In the genomic region with DNA sequence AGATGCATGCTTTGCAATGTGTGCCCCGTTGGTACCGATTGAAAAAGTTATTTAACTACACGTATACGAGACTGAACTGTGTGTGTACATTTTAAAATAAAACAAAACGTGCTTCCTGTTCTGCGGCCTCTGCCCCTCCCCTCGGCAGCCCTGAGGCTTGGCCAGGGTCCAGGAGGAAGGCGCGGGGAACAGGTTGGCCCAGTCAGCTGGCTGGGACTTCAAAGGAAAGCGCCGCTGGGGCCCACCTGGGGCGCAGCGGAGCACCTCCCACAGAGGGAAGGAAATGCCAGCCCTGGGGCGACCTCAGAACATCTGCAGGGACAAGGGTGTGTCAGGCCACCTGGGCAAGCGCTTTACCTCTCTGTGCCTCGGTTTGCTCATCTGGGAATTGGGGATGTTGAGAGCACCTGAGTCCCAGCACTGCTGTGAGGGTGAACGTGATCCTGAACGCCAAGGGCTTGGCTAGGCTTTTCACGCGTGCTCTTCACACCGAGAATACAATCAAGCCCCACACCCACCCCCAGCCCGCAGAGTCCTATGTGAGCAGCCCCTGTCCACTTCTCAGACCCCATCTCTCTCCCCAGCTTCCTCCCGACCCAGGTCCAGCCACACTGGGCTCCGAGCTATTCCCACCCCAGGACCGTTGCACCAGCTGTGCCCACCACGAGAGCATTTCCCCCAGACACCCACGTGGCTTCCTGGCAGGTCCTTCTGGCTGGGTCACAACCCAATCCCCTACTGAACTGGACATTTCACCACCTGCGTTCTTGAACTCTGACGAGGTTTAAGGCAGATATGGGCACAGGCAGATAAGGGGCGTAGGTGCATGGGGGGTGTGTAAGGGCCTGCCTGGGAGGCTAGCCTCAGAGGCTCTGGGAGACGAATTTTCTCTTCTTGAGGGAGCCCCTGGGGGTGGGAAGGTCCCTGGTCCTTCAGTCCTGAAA, we compare ENCODE assay signal across 1 cellular context.
TF ChIP-seq lines count a peak whose summit lies in the region.

No MANE protein-coding gene starts in this region.

TF ChIP-seq in HepG2, 621 proteins besides CTCF, POLR2A, EP300 and RAD21 (continued from another document and continues in another):
- TF ChIP-seq, protein P1, sequence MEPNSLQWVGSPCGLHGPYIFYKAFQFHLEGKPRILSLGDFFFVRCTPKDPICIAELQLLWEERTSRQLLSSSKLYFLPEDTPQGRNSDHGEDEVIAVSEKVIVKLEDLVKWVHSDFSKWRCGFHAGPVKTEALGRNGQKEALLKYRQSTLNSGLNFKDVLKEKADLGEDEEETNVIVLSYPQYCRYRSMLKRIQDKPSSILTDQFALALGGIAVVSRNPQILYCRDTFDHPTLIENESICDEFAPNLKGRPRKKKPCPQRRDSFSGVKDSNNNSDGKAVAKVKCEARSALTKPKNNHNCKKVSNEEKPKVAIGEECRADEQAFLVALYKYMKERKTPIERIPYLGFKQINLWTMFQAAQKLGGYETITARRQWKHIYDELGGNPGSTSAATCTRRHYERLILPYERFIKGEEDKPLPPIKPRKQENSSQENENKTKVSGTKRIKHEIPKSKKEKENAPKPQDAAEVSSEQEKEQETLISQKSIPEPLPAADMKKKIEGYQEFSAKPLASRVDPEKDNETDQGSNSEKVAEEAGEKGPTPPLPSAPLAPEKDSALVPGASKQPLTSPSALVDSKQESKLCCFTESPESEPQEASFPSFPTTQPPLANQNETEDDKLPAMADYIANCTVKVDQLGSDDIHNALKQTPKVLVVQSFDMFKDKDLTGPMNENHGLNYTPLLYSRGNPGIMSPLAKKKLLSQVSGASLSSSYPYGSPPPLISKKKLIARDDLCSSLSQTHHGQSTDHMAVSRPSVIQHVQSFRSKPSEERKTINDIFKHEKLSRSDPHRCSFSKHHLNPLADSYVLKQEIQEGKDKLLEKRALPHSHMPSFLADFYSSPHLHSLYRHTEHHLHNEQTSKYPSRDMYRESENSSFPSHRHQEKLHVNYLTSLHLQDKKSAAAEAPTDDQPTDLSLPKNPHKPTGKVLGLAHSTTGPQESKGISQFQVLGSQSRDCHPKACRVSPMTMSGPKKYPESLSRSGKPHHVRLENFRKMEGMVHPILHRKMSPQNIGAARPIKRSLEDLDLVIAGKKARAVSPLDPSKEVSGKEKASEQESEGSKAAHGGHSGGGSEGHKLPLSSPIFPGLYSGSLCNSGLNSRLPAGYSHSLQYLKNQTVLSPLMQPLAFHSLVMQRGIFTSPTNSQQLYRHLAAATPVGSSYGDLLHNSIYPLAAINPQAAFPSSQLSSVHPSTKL (CRISPR knock-in tag; IDR thresholded peaks at IDR 0.05) = peak; percentile 90
- TF ChIP-seq, protein P2, sequence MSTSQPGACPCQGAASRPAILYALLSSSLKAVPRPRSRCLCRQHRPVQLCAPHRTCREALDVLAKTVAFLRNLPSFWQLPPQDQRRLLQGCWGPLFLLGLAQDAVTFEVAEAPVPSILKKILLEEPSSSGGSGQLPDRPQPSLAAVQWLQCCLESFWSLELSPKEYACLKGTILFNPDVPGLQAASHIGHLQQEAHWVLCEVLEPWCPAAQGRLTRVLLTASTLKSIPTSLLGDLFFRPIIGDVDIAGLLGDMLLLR (CRISPR knock-in tag; IDR thresholded peaks at IDR 0.05) = 0 out of 2 replicates have a peak, but pooled peaks have one; percentile 60
- peak; percentile 78 for TF ChIP-seq RCOR2 (CRISPR knock-in tag; IDR thresholded peaks at IDR 0.05)
- TF ChIP-seq, protein P3, sequence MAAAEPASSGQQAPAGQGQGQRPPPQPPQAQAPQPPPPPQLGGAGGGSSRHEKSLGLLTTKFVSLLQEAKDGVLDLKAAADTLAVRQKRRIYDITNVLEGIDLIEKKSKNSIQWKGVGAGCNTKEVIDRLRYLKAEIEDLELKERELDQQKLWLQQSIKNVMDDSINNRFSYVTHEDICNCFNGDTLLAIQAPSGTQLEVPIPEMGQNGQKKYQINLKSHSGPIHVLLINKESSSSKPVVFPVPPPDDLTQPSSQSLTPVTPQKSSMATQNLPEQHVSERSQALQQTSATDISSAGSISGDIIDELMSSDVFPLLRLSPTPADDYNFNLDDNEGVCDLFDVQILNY (CRISPR knock-in tag; conservative IDR thresholded peaks at IDR 0.05) = no peak
- peak; percentile 45; the same call in 1 of the 2 replicates for TF ChIP-seq BCL6 (CRISPR knock-in tag; IDR thresholded peaks at IDR 0.05)
- peak; percentile 73 for TF ChIP-seq HDAC2 (CRISPR knock-in tag; IDR thresholded peaks at IDR 0.05)
- TF ChIP-seq TAF15 (IDR thresholded peaks at IDR 0.05; ENCODE audit: low read depth, low read length, poor library complexity, severe bottlenecking) = no peak
- TF ChIP-seq XRCC5 (optimal IDR thresholded peaks at IDR 0.05; ENCODE audit: low read length) = peak; percentile 48
- no peak for TF ChIP-seq ZNF562 (CRISPR knock-in tag; IDR thresholded peaks at IDR 0.05; ENCODE audit: borderline replicate concordance)
- no peak for TF ChIP-seq SRSF4 (IDR thresholded peaks at IDR 0.05; ENCODE audit: low read depth, low read length, poor library complexity, severe bottlenecking)
- TF ChIP-seq, protein P4, sequence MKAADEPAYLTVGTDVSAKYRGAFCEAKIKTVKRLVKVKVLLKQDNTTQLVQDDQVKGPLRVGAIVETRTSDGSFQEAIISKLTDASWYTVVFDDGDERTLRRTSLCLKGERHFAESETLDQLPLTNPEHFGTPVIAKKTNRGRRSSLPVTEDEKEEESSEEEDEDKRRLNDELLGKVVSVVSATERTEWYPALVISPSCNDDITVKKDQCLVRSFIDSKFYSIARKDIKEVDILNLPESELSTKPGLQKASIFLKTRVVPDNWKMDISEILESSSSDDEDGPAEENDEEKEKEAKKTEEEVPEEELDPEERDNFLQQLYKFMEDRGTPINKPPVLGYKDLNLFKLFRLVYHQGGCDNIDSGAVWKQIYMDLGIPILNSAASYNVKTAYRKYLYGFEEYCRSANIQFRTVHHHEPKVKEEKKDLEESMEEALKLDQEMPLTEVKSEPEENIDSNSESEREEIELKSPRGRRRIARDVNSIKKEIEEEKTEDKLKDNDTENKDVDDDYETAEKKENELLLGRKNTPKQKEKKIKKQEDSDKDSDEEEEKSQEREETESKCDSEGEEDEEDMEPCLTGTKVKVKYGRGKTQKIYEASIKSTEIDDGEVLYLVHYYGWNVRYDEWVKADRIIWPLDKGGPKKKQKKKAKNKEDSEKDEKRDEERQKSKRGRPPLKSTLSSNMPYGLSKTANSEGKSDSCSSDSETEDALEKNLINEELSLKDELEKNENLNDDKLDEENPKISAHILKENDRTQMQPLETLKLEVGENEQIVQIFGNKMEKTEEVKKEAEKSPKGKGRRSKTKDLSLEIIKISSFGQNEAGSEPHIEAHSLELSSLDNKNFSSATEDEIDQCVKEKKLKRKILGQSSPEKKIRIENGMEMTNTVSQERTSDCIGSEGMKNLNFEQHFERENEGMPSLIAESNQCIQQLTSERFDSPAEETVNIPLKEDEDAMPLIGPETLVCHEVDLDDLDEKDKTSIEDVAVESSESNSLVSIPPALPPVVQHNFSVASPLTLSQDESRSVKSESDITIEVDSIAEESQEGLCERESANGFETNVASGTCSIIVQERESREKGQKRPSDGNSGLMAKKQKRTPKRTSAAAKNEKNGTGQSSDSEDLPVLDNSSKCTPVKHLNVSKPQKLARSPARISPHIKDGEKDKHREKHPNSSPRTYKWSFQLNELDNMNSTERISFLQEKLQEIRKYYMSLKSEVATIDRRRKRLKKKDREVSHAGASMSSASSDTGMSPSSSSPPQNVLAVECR (CRISPR knock-in tag; IDR thresholded peaks at IDR 0.05; ENCODE audit: borderline replicate concordance) = peak; percentile 57; the same call in 1 of the 2 replicates
- peak; percentile 57; the same call in 1 of the 2 replicates for TF ChIP-seq ZMYM4 (CRISPR knock-in tag; IDR thresholded peaks at IDR 0.05)
- TF ChIP-seq, protein P5, sequence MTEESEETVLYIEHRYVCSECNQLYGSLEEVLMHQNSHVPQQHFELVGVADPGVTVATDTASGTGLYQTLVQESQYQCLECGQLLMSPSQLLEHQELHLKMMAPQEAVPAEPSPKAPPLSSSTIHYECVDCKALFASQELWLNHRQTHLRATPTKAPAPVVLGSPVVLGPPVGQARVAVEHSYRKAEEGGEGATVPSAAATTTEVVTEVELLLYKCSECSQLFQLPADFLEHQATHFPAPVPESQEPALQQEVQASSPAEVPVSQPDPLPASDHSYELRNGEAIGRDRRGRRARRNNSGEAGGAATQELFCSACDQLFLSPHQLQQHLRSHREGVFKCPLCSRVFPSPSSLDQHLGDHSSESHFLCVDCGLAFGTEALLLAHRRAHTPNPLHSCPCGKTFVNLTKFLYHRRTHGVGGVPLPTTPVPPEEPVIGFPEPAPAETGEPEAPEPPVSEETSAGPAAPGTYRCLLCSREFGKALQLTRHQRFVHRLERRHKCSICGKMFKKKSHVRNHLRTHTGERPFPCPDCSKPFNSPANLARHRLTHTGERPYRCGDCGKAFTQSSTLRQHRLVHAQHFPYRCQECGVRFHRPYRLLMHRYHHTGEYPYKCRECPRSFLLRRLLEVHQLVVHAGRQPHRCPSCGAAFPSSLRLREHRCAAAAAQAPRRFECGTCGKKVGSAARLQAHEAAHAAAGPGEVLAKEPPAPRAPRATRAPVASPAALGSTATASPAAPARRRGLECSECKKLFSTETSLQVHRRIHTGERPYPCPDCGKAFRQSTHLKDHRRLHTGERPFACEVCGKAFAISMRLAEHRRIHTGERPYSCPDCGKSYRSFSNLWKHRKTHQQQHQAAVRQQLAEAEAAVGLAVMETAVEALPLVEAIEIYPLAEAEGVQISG (CRISPR knock-in tag; IDR thresholded peaks at IDR 0.05) = 0 out of 2 replicates have a peak, but pooled peaks have one; percentile 48
- TF ChIP-seq ZNF501 (CRISPR knock-in tag; IDR thresholded peaks at IDR 0.05) = 0 out of 2 replicates have a peak, but pooled peaks have one; percentile 41
- TF ChIP-seq, protein P6, sequence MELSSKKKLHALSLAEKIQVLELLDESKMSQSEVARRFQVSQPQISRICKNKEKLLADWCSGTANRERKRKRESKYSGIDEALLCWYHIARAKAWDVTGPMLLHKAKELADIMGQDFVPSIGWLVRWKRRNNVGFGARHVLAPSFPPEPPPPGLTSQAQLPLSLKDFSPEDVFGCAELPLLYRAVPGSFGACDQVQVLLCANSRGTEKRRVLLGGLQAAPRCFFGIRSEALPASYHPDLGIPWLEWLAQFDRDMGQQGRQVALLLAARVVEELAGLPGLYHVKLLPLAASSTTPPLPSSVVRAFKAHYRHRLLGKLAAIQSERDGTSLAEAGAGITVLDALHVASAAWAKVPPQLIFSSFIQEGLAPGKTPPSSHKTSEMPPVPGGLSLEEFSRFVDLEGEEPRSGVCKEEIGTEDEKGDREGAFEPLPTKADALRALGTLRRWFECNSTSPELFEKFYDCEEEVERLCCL (CRISPR knock-in tag; IDR thresholded peaks at IDR 0.05; ENCODE audit: borderline replicate concordance) = no peak
- TF ChIP-seq, protein P7, sequence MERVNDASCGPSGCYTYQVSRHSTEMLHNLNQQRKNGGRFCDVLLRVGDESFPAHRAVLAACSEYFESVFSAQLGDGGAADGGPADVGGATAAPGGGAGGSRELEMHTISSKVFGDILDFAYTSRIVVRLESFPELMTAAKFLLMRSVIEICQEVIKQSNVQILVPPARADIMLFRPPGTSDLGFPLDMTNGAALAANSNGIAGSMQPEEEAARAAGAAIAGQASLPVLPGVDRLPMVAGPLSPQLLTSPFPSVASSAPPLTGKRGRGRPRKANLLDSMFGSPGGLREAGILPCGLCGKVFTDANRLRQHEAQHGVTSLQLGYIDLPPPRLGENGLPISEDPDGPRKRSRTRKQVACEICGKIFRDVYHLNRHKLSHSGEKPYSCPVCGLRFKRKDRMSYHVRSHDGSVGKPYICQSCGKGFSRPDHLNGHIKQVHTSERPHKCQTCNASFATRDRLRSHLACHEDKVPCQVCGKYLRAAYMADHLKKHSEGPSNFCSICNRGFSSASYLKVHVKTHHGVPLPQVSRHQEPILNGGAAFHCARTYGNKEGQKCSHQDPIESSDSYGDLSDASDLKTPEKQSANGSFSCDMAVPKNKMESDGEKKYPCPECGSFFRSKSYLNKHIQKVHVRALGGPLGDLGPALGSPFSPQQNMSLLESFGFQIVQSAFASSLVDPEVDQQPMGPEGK (CRISPR knock-in tag; IDR thresholded peaks at IDR 0.05) = peak; percentile 91
- no peak for TF ChIP-seq LCORL (IDR thresholded peaks at IDR 0.05)
- peak; percentile 80 for TF ChIP-seq LCORL (CRISPR knock-in tag; IDR thresholded peaks at IDR 0.05)
- 0 out of 2 replicates have a peak, but pooled peaks have one; percentile 33 for TF ChIP-seq MEIS1 (CRISPR knock-in tag; IDR thresholded peaks at IDR 0.05; ENCODE audit: borderline replicate concordance)
- TF ChIP-seq, protein P8, sequence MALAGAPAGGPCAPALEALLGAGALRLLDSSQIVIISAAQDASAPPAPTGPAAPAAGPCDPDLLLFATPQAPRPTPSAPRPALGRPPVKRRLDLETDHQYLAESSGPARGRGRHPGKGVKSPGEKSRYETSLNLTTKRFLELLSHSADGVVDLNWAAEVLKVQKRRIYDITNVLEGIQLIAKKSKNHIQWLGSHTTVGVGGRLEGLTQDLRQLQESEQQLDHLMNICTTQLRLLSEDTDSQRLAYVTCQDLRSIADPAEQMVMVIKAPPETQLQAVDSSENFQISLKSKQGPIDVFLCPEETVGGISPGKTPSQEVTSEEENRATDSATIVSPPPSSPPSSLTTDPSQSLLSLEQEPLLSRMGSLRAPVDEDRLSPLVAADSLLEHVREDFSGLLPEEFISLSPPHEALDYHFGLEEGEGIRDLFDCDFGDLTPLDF (CRISPR knock-in tag; IDR thresholded peaks at IDR 0.05) = 0 out of 2 replicates have a peak, but pooled peaks have one; percentile 37
- no peak for TF ChIP-seq NONO (IDR thresholded peaks at IDR 0.05)
- peak; percentile 59; the same call in 1 of the 2 replicates for TF ChIP-seq NONO (CRISPR knock-in tag; conservative IDR thresholded peaks at IDR 0.05)
- peak; percentile 79; the same call in 1 of the 2 replicates for TF ChIP-seq ZMYM2 (CRISPR knock-in tag; IDR thresholded peaks at IDR 0.05)
- TF ChIP-seq FOXP1 (IDR thresholded peaks at IDR 0.05) = no peak
- peak; percentile 65; the same call in 1 of the 2 replicates for TF ChIP-seq FOXP1 (CRISPR knock-in tag; IDR thresholded peaks at IDR 0.05)
- TF ChIP-seq, protein P9, sequence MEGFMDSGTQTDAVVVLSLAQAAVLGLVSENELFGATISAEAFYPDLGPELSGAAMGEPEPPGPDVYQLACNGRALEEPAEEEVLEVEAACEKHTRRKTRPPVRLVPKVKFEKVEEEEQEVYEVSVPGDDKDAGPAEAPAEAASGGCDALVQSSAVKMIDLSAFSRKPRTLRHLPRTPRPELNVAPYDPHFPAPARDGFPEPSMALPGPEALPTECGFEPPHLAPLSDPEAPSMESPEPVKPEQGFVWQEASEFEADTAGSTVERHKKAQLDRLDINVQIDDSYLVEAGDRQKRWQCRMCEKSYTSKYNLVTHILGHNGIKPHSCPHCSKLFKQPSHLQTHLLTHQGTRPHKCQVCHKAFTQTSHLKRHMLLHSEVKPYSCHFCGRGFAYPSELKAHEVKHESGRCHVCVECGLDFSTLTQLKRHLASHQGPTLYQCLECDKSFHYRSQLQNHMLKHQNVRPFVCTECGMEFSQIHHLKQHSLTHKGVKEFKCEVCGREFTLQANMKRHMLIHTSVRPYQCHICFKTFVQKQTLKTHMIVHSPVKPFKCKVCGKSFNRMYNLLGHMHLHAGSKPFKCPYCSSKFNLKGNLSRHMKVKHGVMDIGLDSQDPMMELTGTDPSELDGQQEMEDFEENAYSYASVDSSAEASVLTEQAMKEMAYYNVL (CRISPR knock-in tag; IDR thresholded peaks at IDR 0.05; ENCODE audit: borderline replicate concordance) = 0 out of 2 replicates have a peak, but pooled peaks have one; percentile 41
- no peak for TF ChIP-seq NBN (conservative IDR thresholded peaks at IDR 0.05)
- 0 out of 2 replicates have a peak, but pooled peaks have one; percentile 35 for TF ChIP-seq ZNF274 (CRISPR knock-in tag; IDR thresholded peaks at IDR 0.05)
- TF ChIP-seq POLR2AphosphoS5 (IDR thresholded peaks at IDR 0.05; ENCODE audit: low read depth, low read length) = no peak
